Comparison of ENCODE assay signal across 1 cellular context in the genomic region with DNA sequence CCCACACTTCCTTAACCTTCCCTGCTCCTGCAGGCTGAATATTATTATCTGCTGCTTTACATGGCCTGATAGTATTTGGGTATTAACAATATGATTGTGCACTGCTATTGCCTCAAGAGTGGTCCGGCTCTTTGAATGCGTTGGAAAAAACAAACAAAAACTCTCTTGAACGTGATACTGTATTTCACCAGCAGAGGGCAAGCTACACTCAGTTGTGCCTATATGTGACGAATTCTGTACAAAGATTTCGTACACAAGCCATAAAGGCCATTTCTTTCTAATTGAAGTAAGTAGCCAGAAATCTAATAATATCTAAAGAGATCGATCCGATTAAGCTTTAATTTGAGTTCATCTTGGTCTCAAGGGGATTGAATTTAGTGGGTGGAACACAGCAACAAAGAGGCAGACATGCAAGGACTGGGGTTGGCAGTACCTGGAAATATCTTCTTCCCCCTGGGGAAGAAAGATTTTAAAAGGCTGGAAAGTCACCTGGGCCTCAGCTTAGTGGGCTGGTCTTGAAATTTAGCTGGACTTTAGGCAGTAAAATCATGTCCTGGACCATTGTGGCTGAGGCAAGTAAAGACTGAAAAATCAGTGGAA.
TF ChIP-seq lines count a peak whose summit lies in the region.

No MANE protein-coding gene starts in this region.

TF ChIP-seq in IMR-90, 13 proteins besides CTCF, POLR2A, EP300 and RAD21 (continued from another document):
- TF ChIP-seq, protein P1, sequence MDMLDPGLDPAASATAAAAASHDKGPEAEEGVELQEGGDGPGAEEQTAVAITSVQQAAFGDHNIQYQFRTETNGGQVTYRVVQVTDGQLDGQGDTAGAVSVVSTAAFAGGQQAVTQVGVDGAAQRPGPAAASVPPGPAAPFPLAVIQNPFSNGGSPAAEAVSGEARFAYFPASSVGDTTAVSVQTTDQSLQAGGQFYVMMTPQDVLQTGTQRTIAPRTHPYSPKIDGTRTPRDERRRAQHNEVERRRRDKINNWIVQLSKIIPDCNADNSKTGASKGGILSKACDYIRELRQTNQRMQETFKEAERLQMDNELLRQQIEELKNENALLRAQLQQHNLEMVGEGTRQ (IDR thresholded peaks at IDR 0.05; ENCODE audit: low read depth, low read length), result no peak
- TF ChIP-seq SMC3 (IDR thresholded peaks at IDR 0.05; ENCODE audit: low read depth, low read length), result peak; percentile 72
